ENCODE assay signal across 9 cellular contexts in genomic region chr7:13981070-13981469, GRCh38. TPM values are rescaled to one million over a fixed set of nuclear protein-coding genes. Genes with fewer than 3 reads are reported as not detected.
DNase-seq lines count a peak whose midpoint lies in the region; ATAC-seq and TF ChIP-seq lines count a peak whose summit lies in the region.
"Had no signal": no experiment of that assay in that cellular context is flagged by ENCODE, and none has a peak within 500 bp of the region (broad histone marks: within the 10 kb centered on the region; RNA-seq: fewer than 3 reads in every experiment).

No MANE protein-coding gene starts in this region.

- peaks cover 20% of the 10 kb centered on the region for H3F3A ChIP-seq in GM23248 (ENCODE audit: insufficient read depth)

- H3K36me3 ChIP-seq in GM23248 (ENCODE audit: low read depth) (no peaks in the 10 kb centered on the region), SJSA1 (no peaks in the 10 kb centered on the region), psoas muscle (ENCODE audit: insufficient read depth in 1 of 2, low read depth in 1 of 2) (no peaks in the 10 kb centered on the region)
- H3K36me3 ChIP-seq: neutrophil had no signal

- H3K27ac ChIP-seq in GM23248 (peak overlapping the region; percentile 69), SJSA1 (peak overlapping the region; percentile 67), psoas muscle (no peak overlapping the region)
- H3K27ac ChIP-seq: neutrophil had no signal

- H4K20me1 ChIP-seq in GM23248 (ENCODE audit: insufficient read depth) = no peaks in the 10 kb centered on the region

- no peaks in the 10 kb centered on the region for H3K27me3 ChIP-seq in GM23248 (replicated peaks; ENCODE audit: insufficient read depth)
- H3K27me3 ChIP-seq in SJSA1 (replicated peaks) = no peaks in the 10 kb centered on the region
- H3K27me3 ChIP-seq in psoas muscle (ENCODE audit: insufficient read depth in 3 of 3, low read length in 2 of 3) = peaks cover 0 to 7% (median 0%) of the 10 kb centered on the region in 3 donors

- peak overlapping the region; percentile 43 for H2AFZ ChIP-seq in GM23248

- peak overlapping the region; percentile 53 for H3K4me3 ChIP-seq in GM23248
- no peak overlapping the region for H3K4me3 ChIP-seq in SJSA1
- peak overlapping the region; percentile 26 for H3K4me3 ChIP-seq in fibroblast of the aortic adventitia (ENCODE audit: low read depth, low read length)
- H3K4me3 ChIP-seq in psoas muscle = no peak overlapping the region

- H3K4me1 ChIP-seq in GM23248 (ENCODE audit: insufficient read depth) (peaks cover 48% of the 10 kb centered on the region), SJSA1 (replicated peaks) (peaks cover 22% of the 10 kb centered on the region), psoas muscle (no peaks in the 10 kb centered on the region)

- no peak for TF ChIP-seq CTCF in fibroblast of the aortic adventitia (IDR thresholded peaks at IDR 0.05; ENCODE audit: insufficient read depth, low read length)
- TF ChIP-seq CTCF in psoas muscle (IDR thresholded peaks at IDR 0.05) = no peak

- peak overlapping the region; percentile 77 for H3K4me2 ChIP-seq in GM23248 (ENCODE audit: unreplicated experiment)

- ATAC-seq in psoas muscle = peak; percentile 48 to 83 (median 65)
- no peak for ATAC-seq in HG03521 (IDR thresholded peaks at IDR 0.05; ENCODE audit: unreplicated experiment)
- ATAC-seq in GM18519 (IDR thresholded peaks at IDR 0.05; ENCODE audit: low FRiP score, unreplicated experiment) = no peak
- no peak for ATAC-seq in GM19023 (IDR thresholded peaks at IDR 0.05; ENCODE audit: unreplicated experiment)

- WGBS in GM23248 (ENCODE audit: low coverage in 1 of 2, low lambda C conversion rate in 2 of 2, missing lambda C conversion rate in 2 of 2), 2 experiments = 0 to 2% methylated on average over 3 of the region's 3 CpGs
- 5 to 8% (median 8%) methylated on average over 3 of the region's 3 CpGs for WGBS in psoas muscle, 3 donors

- H3K9ac ChIP-seq in GM23248 = peak overlapping the region; percentile 58

- intact Hi-C loops in psoas muscle (cut with DNase I) = no loop called here

- H3K9me3 ChIP-seq in GM23248 (ENCODE audit: low read depth) (no peaks in the 10 kb centered on the region), SJSA1 (replicated peaks) (no peaks in the 10 kb centered on the region), psoas muscle (no peaks in the 10 kb centered on the region)
- H3K9me3 ChIP-seq: neutrophil had no signal

- in situ Hi-C loops in GM23248 (cut with MboI) = no loop called here

- no peaks in the 10 kb centered on the region for H3K9me2 ChIP-seq in GM23248 (ENCODE audit: insufficient read depth)

- 0 out of 2 replicates have a peak, but pooled peaks cover 8% of the 10 kb centered on the region for H3K79me2 ChIP-seq in GM23248 (ENCODE audit: insufficient read depth)

- DNase-seq in GM23248 (peak; percentile 95), SJSA1 (ENCODE audit: low read depth in 1 of 2, low spot score in 2 of 2) (peak; percentile 73 to 80), fibroblast of the aortic adventitia (ENCODE audit: low read depth) (peak; percentile 98), psoas muscle (no peak), NCI-H128 (lab: John Stamatoyannopoulos, UW; ENCODE audit: unreplicated experiment) (no peak)

RNA-seq across cellular contexts. Expression of gene ETV1, which starts 8.4 kb away (rescaled TPM):
- total RNA-seq in GM23248 (2014; rRNA removed; shearing (Covaris generic)) = 13.7 and 14.5 TPM in 2 replicates
- polyA plus RNA-seq in GM23248 (2016; fragmentation: Nextera tagmentation; extraction: Ambion mirVana) = 16.2 and 17.1 TPM in 2 replicates
- 3.8 and 4.7 TPM in 2 replicates for total RNA-seq in SJSA1 (2014; rRNA removed; shearing (Covaris generic))
- total RNA-seq in fibroblast of the aortic adventitia (ENCODE audit: low replicate concordance) = 5.8 and 75.7 TPM in 2 replicates
- 1 to 10 TPM in 3 of 4 donors, under 1 TPM in 1; 0.95 to 3.8 (median 2.1) TPM for total RNA-seq in psoas muscle
- polyA plus RNA-seq in psoas muscle = under 1 TPM; 0.20 to 0.94 (median 0.66) TPM

Comparison
In these comparisons a context has a peak if more than half of its experiments do, and no peak if none do; other contexts are left out.
1. DNase-seq: peak in GM23248 (single experiment), SJSA1 (2 of 2) and fibroblast of the aortic adventitia (single experiment); none in psoas muscle (0 of 2) and NCI-H128 (single experiment).
2. H3K4me3 ChIP-seq: peak in GM23248 (single experiment) and fibroblast of the aortic adventitia (single experiment); none in SJSA1 (single experiment) and psoas muscle (single experiment).
3. ATAC-seq: peak in psoas muscle (4 of 4); none in HG03521 (single experiment), GM18519 (single experiment) and GM19023 (single experiment).